18 cellular contexts compared by ENCODE assay signal in genomic region chr2:113266431-113266830, GRCh38. TPM values are rescaled to one million over a fixed set of nuclear protein-coding genes. Genes with fewer than 3 reads are reported as not detected.
A peak's percentile ranks its signal among the peaks of the same experiment; 100 is the strongest.
DNase-seq lines count a peak whose midpoint lies in the region; ATAC-seq, FAIRE-seq and TF ChIP-seq lines count a peak whose summit lies in the region.
"Had no signal": no experiment of that assay in that cellular context is flagged by ENCODE, and none has a peak within 500 bp of the region (broad histone marks: within the 10 kb centered on the region; RNA-seq: fewer than 3 reads in every experiment).

No MANE protein-coding gene starts in this region.

- FAIRE-seq in GM12892 (lab: Jason Lieb, UNC): peak; percentile 5
- FAIRE-seq in kidney (lab: Jason Lieb, UNC): no peak
- FAIRE-seq: A204.1, D721Med, GM18507, H54 had no signal

- TF ChIP-seq POLR2A in GM12892 (IDR thresholded peaks at IDR 0.05; ENCODE audit: low read depth, low read length): no peak

- H3K36me3 Mint-ChIP-seq in neural crest cell (ENCODE audit: low read depth): no peaks in the 10 kb centered on the region
- H3K36me3 Mint-ChIP-seq in activated CD4-positive, alpha-beta memory T cell treated with anti-CD3 and anti-CD28 coated beads, Interleukin-2, amount 10 ng/mL, durations not matched to agents 7 days and 5 days (ENCODE audit: low read depth): peaks cover 13% of the 10 kb centered on the region

- peaks cover 5% of the 10 kb centered on the region for H3K4me1 Mint-ChIP-seq in neural crest cell
- H3K4me1 Mint-ChIP-seq in activated CD4-positive, alpha-beta memory T cell treated with anti-CD3 and anti-CD28 coated beads, Interleukin-2, amount 10 ng/mL, durations not matched to agents 7 days and 5 days: no peaks in the 10 kb centered on the region
- H3K4me1 Mint-ChIP-seq: IgD-negative memory B cell had no signal

- POLR2A ChIA-PET in activated CD4-positive, alpha-beta memory T cell treated with anti-CD3 and anti-CD28 coated beads, Interleukin-2, amount 10 ng/mL, durations not matched to agents 7 days and 5 days (lab: Charles Lee): no interaction called here

- CTCF ChIA-PET in activated CD4-positive, alpha-beta memory T cell treated with anti-CD3 and anti-CD28 coated beads, Interleukin-2, amount 10 ng/mL, durations not matched to agents 7 days and 5 days (lab: Charles Lee): no interaction called here

- H3K27ac ChIP-seq in kidney (ENCODE audit: low read depth in 2 of 2, low read length in 2 of 2): peak overlapping the region; percentile 64 to 85
- H3K27ac ChIP-seq: C4-2B had no signal

- peaks cover 70% of the 10 kb centered on the region for H3K27me3 Mint-ChIP-seq in neural crest cell (ENCODE audit: low read depth)
- H3K27me3 Mint-ChIP-seq in activated CD4-positive, alpha-beta memory T cell treated with anti-CD3 and anti-CD28 coated beads, Interleukin-2, amount 10 ng/mL, durations not matched to agents 7 days and 5 days: peaks cover 7% of the 10 kb centered on the region

- H3K4me1 ChIP-seq in kidney (ENCODE audit: control insufficient read depth in 1 of 2, insufficient read depth in 1 of 2, low read depth in 1 of 2, low read length in 2 of 2): peaks cover 71 to 83% of the 10 kb centered on the region in 2 donors
- H3K4me1 ChIP-seq: BE2C had no signal

- intact Hi-C loops in kidney (cut with DNase I): no loop called here

- H3K9me3 Mint-ChIP-seq in neural crest cell: no peaks in the 10 kb centered on the region
- no peaks in the 10 kb centered on the region for H3K9me3 Mint-ChIP-seq in activated CD4-positive, alpha-beta memory T cell treated with anti-CD3 and anti-CD28 coated beads, Interleukin-2, amount 10 ng/mL, durations not matched to agents 7 days and 5 days
- H3K9me3 Mint-ChIP-seq: CD4-positive, alpha-beta memory T cell had no signal

- TF ChIP-seq CTCF in kidney (IDR thresholded peaks at IDR 0.05; ENCODE audit: borderline replicate concordance, extremely low read depth, insufficient read depth) (no peak), neural crest cell (conservative IDR thresholded peaks at IDR 0.05) (no peak)

- H3K4me3 Mint-ChIP-seq in neural crest cell: no peak overlapping the region
- no peak overlapping the region for H3K4me3 Mint-ChIP-seq in activated CD4-positive, alpha-beta memory T cell treated with anti-CD3 and anti-CD28 coated beads, Interleukin-2, amount 10 ng/mL, durations not matched to agents 7 days and 5 days
- H3K4me3 Mint-ChIP-seq: CD4-positive, alpha-beta memory T cell; IgD-negative memory B cell had no signal

- no peak for DNase-seq in GM12892 (ENCODE audit: insufficient read length)
- no peak for DNase-seq in kidney
- no peak for DNase-seq in neural crest cell (ENCODE audit: low read depth, low spot score)
- no peak for DNase-seq in DMS153 treated with DMSO at 0.1 percent for 48 hours (lab: John Stamatoyannopoulos, UW; ENCODE audit: unreplicated experiment)
- no peak for DNase-seq in nucleus accumbens (lab: John Stamatoyannopoulos, UW)
- no peak for DNase-seq in activated CD4-positive, alpha-beta memory T cell treated with anti-CD3 and anti-CD28 coated beads, Interleukin-2, amount 10 ng/mL, durations not matched to agents 7 days and 5 days
- DNase-seq: BE2C; CD4-positive, alpha-beta memory T cell; DMS153; DND-41; GF-D8 had no signal

- H3K4me3 ChIP-seq in kidney (ENCODE audit: low read length in 2 of 2): no peak overlapping the region

- no peaks in the 10 kb centered on the region for H3K9me3 ChIP-seq in kidney (ENCODE audit: control insufficient read depth in 1 of 2, low read length in 2 of 2)
- H3K9me3 ChIP-seq: BE2C had no signal

- H3K9ac ChIP-seq in kidney (ENCODE audit: low read length in 2 of 2): peak overlapping the region in 1 of 2 donors; percentile 28

- H3K27ac Mint-ChIP-seq in neural crest cell (ENCODE audit: unreplicated experiment): peak overlapping the region; percentile 75
- H3K27ac Mint-ChIP-seq in activated CD4-positive, alpha-beta memory T cell treated with anti-CD3 and anti-CD28 coated beads, Interleukin-2, amount 10 ng/mL, durations not matched to agents 7 days and 5 days: no peak overlapping the region
- H3K27ac Mint-ChIP-seq: CD4-positive, alpha-beta memory T cell had no signal

- peaks cover 11 to 18% of the 10 kb centered on the region in 2 donors for H3K36me3 ChIP-seq in kidney (ENCODE audit: control insufficient read depth in 1 of 2, insufficient read depth in 2 of 2, low read length in 2 of 2)
- H3K36me3 ChIP-seq: BE2C had no signal

- ATAC-seq in HG03354 (IDR thresholded peaks at IDR 0.05; ENCODE audit: poor library complexity, severe bottlenecking, unreplicated experiment): no peak

RNA-seq across cellular contexts. Expression of gene PAX8, which starts 12.3 kb away (rescaled TPM):
- 1.8 TPM for polyA plus RNA-seq in GM12892 (2012; ENCODE audit: missing spikeins)
- total RNA-seq in kidney (607 TPM), neural crest cell (0.49 and 0.98 TPM in 2 replicates)
- polyA plus RNA-seq in kidney (ENCODE audit: insufficient read depth, low read depth, low replicate concordance): 199 TPM
- 1 to 10 TPM; 1.7 TPM for total RNA-seq in activated CD4-positive, alpha-beta memory T cell treated with anti-CD3 and anti-CD28 coated beads, Interleukin-2, amount 10 ng/mL, durations not matched to agents 7 days and 5 days

Comparison
In these comparisons a context has a peak if more than half of its experiments do, and no peak if none do; other contexts are left out.
1. RNA of gene PAX8, which starts 12.3 kb away (total RNA-seq): 607 TPM in kidney (single experiment); 1.7 TPM in activated CD4-positive, alpha-beta memory T cell treated with anti-CD3 and anti-CD28 coated beads, Interleukin-2, amount 10 ng/mL, durations not matched to agents 7 days and 5 days and 0.49 to 0.98 TPM in neural crest cell; every median in the first group is over 100 times any median in the second.